24 cellular contexts compared by ENCODE assay signal in the genomic region with DNA sequence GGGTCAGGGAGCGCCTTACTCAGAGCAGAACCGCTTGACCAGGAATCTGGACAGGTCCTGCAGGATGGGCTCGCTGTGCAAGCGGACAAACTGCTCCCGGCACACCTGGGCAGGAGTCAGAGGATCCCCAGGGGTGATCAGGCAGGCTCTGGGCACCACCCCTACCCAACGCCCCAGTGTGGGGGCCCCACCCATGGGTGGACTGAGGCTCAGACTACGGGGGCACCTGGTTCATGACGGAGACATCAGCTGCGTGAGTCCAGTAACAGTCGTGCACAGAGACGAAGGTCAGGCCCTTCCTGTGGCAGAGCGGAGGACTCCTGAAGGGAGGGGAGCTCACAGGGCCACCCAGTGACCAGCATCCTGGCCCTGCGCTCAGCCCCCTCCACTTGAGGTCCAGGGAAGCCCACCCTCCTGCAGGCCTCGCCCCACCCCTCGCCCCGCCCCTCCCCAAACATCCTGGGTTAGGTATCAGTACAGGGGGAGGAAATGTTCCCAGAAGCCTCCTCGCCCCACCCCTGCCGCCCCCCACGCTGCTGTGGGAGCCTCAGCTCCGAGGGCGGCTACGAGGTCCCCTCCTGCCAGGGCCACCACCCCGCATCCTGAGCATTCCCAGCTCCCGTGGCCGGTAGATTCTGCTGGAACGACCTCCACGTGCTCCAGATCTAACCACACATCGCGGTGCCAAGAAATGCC. TPM values are rescaled to one million over a fixed set of nuclear protein-coding genes. Genes with fewer than 3 reads are reported as not detected.
"Had no signal": no experiment of that assay in that cellular context is flagged by ENCODE, and none has a peak within 500 bp of the region (broad histone marks: within the 10 kb centered on the region; RNA-seq: fewer than 3 reads in every experiment).

No MANE protein-coding gene starts in this region.

- H3K36me3 ChIP-seq: breast epithelium, MG63 had no signal

- H3K27ac ChIP-seq: breast epithelium, Peyer's patch, RWPE1, SJCRH30, WERI-Rb-1 had no signal

- H3K9me3 ChIP-seq: breast epithelium, MG63, Peyer's patch, SJCRH30, SK-N-SH had no signal

- H3K4me1 ChIP-seq: breast epithelium, SJCRH30 had no signal

- DNase-seq: activated CD4-positive, alpha-beta T cell treated with anti-CD3 and anti-CD28 coated beads for 4 hours; activated CD8-positive, alpha-beta memory T cell treated with anti-CD3 and anti-CD28 coated beads, Interleukin-2, amount 50 U/mL, for 4 hours; activated CD8-positive, alpha-beta T cell treated with anti-CD3 and anti-CD28 coated beads for 36 hours; activated gamma-delta T cell treated with Interleukin-2 at 50 U/mL for 16 hours; activated T-cell treated with anti-CD3 and anti-CD28 coated beads, Interleukin-2, amount 50 U/mL, for 72 hours; aorta; MG63; MV-4-11; NCI-H1092 treated with DMSO at 0.1 percent for 48 hours; NCI-H1436; NCI-H1694 treated with DMSO at 0.1 percent for 48 hours; NCI-H2029 treated with DMSO at 0.1 percent for 48 hours; NCI-H510A treated with DMSO at 0.1 percent for 48 hours; Peyer's patch; Right ventricle myocardium superior; SJCRH30; SK-N-SH; T-helper 1 cell; WERI-Rb-1 had no signal

- H3K4me3 ChIP-seq: breast epithelium, MG63, Peyer's patch, SJCRH30 had no signal

- ATAC-seq: activated CD8-positive, alpha-beta T cell treated with anti-CD3 and anti-CD28 coated beads for 36 hours; activated T-cell treated with anti-CD3 and anti-CD28 coated beads, Interleukin-2, amount 50 U/mL, for 72 hours had no signal

RNA-seq across cellular contexts. Expression of a gene that starts 22.0 kb away (rescaled TPM):
- total RNA-seq: activated T-cell treated with anti-CD3 and anti-CD28 coated beads, Interleukin-2, amount 50 U/mL, for 72 hours; activated T-helper 2 cell treated with anti-CD3 and anti-CD28 coated beads, Interferon-gamma antibody, Interleukin-2, Interleukin-4, amounts not matched to agents 10 μg/mL and 5 μg/mL and 100 μg/mL, durations not matched to agents 14 hours and 24 hours and 36 hours; cerebellum; Peyer's patch; Right ventricle myocardium superior; SJCRH30; T-helper 2 cell treated with Interferon-gamma antibody and Interleukin-4, amounts not matched to agents 100 ng/mL and 5 ng/mL, for 36 hours had no signal

RNA-seq across cellular contexts. Expression of a gene that starts 28.0 kb away (rescaled TPM):
- total RNA-seq: Peyer's patch had no signal
